Comparison of ENCODE assay signal across 8 cellular contexts in the genomic region with DNA sequence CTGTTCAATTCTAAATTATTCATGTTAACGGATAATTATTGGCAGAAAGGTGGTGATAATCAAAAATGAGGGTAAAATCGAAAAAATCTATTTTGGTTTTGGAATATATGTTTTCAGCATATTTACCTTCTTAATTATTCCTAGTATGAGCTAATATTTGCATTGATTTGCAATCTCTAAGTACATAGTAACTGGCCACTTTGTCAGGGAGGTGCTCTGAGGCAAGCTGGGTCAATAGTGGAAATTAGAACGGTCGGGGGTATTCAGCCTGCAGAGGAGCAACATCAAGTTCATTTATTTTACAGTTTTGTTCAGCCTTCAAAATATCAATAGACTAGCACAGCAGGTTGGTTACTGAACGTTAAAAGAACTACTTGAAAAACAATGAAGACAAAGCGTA. TPM values are rescaled to one million over a fixed set of nuclear protein-coding genes. Genes with fewer than 3 reads are reported as not detected.
DNase-seq lines count a peak whose midpoint lies in the region; ATAC-seq, FAIRE-seq and TF ChIP-seq lines count a peak whose summit lies in the region.

No MANE protein-coding gene starts in this region.

- ATAC-seq in lower lobe of right lung = no peak

- no peaks in the 10 kb centered on the region for H3K27me3 ChIP-seq in Loucy (ENCODE audit: insufficient read depth, low read length, poor library complexity, severe bottlenecking)
- no peaks in the 10 kb centered on the region for H3K27me3 ChIP-seq in astrocyte (ENCODE audit: insufficient read depth, low read length)
- H3K27me3 ChIP-seq in lower lobe of right lung (ENCODE audit: low read depth) = no peaks in the 10 kb centered on the region

- TF ChIP-seq CTCF in 22Rv1 (IDR thresholded peaks at IDR 0.05) (no peak), Loucy (conservative IDR thresholded peaks at IDR 0.05; ENCODE audit: low read length) (no peak), astrocyte (IDR thresholded peaks at IDR 0.05; ENCODE audit: insufficient read depth, low read depth, low read length) (no peak), lower lobe of right lung (IDR thresholded peaks at IDR 0.05) (no peak), GM20000 (IDR thresholded peaks at IDR 0.05; ENCODE audit: extremely low read depth, missing control alignments) (no peak), D721Med (IDR thresholded peaks at IDR 0.05; ENCODE audit: insufficient read depth, missing control alignments) (no peak)

- H3K4me1 Mint-ChIP-seq in astrocyte (ENCODE audit: low read depth, unreplicated experiment) = peaks cover 28% of the 10 kb centered on the region

- H3K4me3 Mint-ChIP-seq in astrocyte (ENCODE audit: unreplicated experiment) = peak overlapping the region; percentile 93

- H3K36me3 Mint-ChIP-seq in astrocyte (ENCODE audit: low read depth, unreplicated experiment) = peaks cover 4% of the 10 kb centered on the region

- H4K20me1 ChIP-seq in Loucy (ENCODE audit: insufficient read depth, low read length, poor library complexity, severe bottlenecking) (peaks cover 5% of the 10 kb centered on the region), astrocyte (ENCODE audit: insufficient read depth, low read length) (peaks cover 42% of the 10 kb centered on the region)

- H3K4me3 ChIP-seq in Loucy (ENCODE audit: low read length, poor library complexity, severe bottlenecking) (peak overlapping the region; percentile 78), astrocyte (ENCODE audit: insufficient read depth, low read depth, low read length) (peak overlapping the region; percentile 97), lower lobe of right lung (peak overlapping the region; percentile 84)

- H3K79me2 ChIP-seq in Loucy (ENCODE audit: insufficient read depth, low read length) = peaks cover 37% of the 10 kb centered on the region
- H3K79me2 ChIP-seq in astrocyte (ENCODE audit: insufficient read depth, low read length) = peaks cover 63% of the 10 kb centered on the region

- no peaks in the 10 kb centered on the region for H3K27me3 Mint-ChIP-seq in astrocyte (ENCODE audit: low read depth, unreplicated experiment)

- no peaks in the 10 kb centered on the region for H3K9me3 Mint-ChIP-seq in astrocyte (ENCODE audit: unreplicated experiment)

- no peaks in the 10 kb centered on the region for H3K36me3 ChIP-seq in Loucy (ENCODE audit: insufficient read depth, low read length)
- peaks cover 8% of the 10 kb centered on the region for H3K36me3 ChIP-seq in astrocyte (ENCODE audit: insufficient read depth, low read length)
- no peaks in the 10 kb centered on the region for H3K36me3 ChIP-seq in lower lobe of right lung

- intact Hi-C loops in lower lobe of right lung (cut with DNase I) = no loop called here

- no peak for FAIRE-seq in astrocyte (lab: Jason Lieb, UNC)
- no peak for FAIRE-seq in D721Med (lab: Jason Lieb, UNC)

- peak overlapping the region; percentile 92 for H3K27ac ChIP-seq in 22Rv1
- peak overlapping the region; percentile 96 for H3K27ac ChIP-seq in astrocyte (ENCODE audit: low read depth, low read length)
- peak overlapping the region; percentile 92 for H3K27ac ChIP-seq in lower lobe of right lung

- H3K4me2 ChIP-seq in Loucy (ENCODE audit: low read depth, low read length, poor library complexity, severe bottlenecking) (peak overlapping the region; percentile 74), astrocyte (ENCODE audit: low read length) (peak overlapping the region; percentile 83)

- no peaks in the 10 kb centered on the region for H3K9me2 ChIP-seq in Loucy (replicated peaks; ENCODE audit: low read depth, low read length)

- no peak for DNase-seq in astrocyte (ENCODE audit: low read depth)
- no peak for DNase-seq in lower lobe of right lung
- DNase-seq in C1 segment of cervical spinal cord (lab: John Stamatoyannopoulos, UW) = no peak
- no peak for DNase-seq in GM20000 (ENCODE audit: low spot score)
- no peak for DNase-seq in D721Med (ENCODE audit: insufficient read length, low spot score)
- DNase-seq in activated effector memory CD4-positive, alpha-beta T cell treated with anti-CD3 and anti-CD28 coated beads, Interleukin-2, amount 50 U/mL, for 16 hours = no peak

- H2AFZ ChIP-seq in Loucy (ENCODE audit: low read length) = no peak overlapping the region
- H2AFZ ChIP-seq in astrocyte (ENCODE audit: low read depth, low read length) = no peak overlapping the region

- H3K27ac Mint-ChIP-seq in astrocyte (ENCODE audit: unreplicated experiment) = peak overlapping the region; percentile 71

- peak overlapping the region; percentile 76 for H3K9ac ChIP-seq in Loucy (ENCODE audit: low read depth, low read length, poor library complexity, severe bottlenecking)
- peak overlapping the region; percentile 100 for H3K9ac ChIP-seq in astrocyte (ENCODE audit: low read length)

- no peaks in the 10 kb centered on the region for H3F3A ChIP-seq in Loucy (ENCODE audit: low read depth)

- H3K4me1 ChIP-seq in Loucy (ENCODE audit: insufficient read depth, low read length, poor library complexity, severe bottlenecking) = peaks cover 21% of the 10 kb centered on the region
- peaks cover 29% of the 10 kb centered on the region for H3K4me1 ChIP-seq in astrocyte (ENCODE audit: insufficient read depth, low read length)
- peaks cover 27% of the 10 kb centered on the region for H3K4me1 ChIP-seq in lower lobe of right lung

- H3K9me3 ChIP-seq in Loucy (ENCODE audit: insufficient read depth, low read depth, low read length) = no peaks in the 10 kb centered on the region
- no peaks in the 10 kb centered on the region for H3K9me3 ChIP-seq in astrocyte (ENCODE audit: insufficient read depth, low read depth, low read length)
- H3K9me3 ChIP-seq in lower lobe of right lung = no peaks in the 10 kb centered on the region

RNA-seq across cellular contexts. Expression of gene OTUD7B, which starts 1.8 kb away (rescaled TPM):
- total RNA-seq in astrocyte (31.9 and 33.1 TPM in 2 replicates), lower lobe of right lung (29.5 TPM)

RNA-seq across cellular contexts. Expression of gene VPS45, which starts 58.9 kb away (rescaled TPM):
- 33.8 and 34.0 TPM in 2 replicates for total RNA-seq in astrocyte
- 36.1 TPM for total RNA-seq in lower lobe of right lung
